Comparison of ENCODE assay signal across 25 cellular contexts in the genomic region with DNA sequence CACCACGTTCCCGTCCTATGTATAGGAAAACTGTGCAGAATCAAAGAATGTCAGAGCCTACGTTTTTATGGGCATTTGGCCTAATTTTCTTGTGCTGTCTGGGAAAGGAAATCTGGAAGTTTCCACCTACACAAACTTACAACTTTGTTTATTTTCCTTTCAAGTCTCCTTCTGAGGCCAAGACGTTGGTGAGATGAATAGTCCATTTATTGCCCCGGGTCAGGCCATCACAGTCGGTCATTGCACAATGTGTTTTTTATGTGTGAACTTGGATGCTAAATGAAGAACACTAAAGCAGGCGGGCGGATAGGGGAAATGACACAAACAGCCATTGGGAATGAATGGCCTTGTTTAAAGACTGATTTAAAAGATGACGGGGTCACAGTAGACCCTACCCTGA. TPM values are rescaled to one million over a fixed set of nuclear protein-coding genes. Genes with fewer than 3 reads are reported as not detected.
DNase-seq lines count a peak whose midpoint lies in the region; ATAC-seq, FAIRE-seq and TF ChIP-seq lines count a peak whose summit lies in the region.
"Had no signal": no experiment of that assay in that cellular context is flagged by ENCODE, and none has a peak within 500 bp of the region (broad histone marks: within the 10 kb centered on the region; RNA-seq: fewer than 3 reads in every experiment).

No MANE protein-coding gene starts in this region.

- no peaks in the 10 kb centered on the region for H3K4me1 ChIP-seq in endothelial cell of umbilical vein (ENCODE audit: control insufficient read depth, extremely low read depth, insufficient read depth, low read length)
- no peaks in the 10 kb centered on the region for H3K4me1 ChIP-seq in mesenchymal stem cell (ENCODE audit: control insufficient read depth, insufficient read depth, low read depth, low read length)
- H3K4me1 ChIP-seq in smooth muscle cell (ENCODE audit: low read depth): peaks cover 14% of the 10 kb centered on the region

- DNase-seq in M059J (ENCODE audit: low read depth) (peak; percentile 49), endothelial cell of umbilical vein (ENCODE audit: low read depth, low spot score) (peak; percentile 79), mesenchymal stem cell (peak; percentile 51), smooth muscle cell (lab: John Stamatoyannopoulos, UW; ENCODE audit: unreplicated experiment) (no peak), cerebellum (ENCODE audit: low spot score) (no peak), COLO668 (lab: John Stamatoyannopoulos, UW; ENCODE audit: unreplicated experiment) (no peak)
- DNase-seq: activated CD4-positive, alpha-beta memory T cell treated with anti-CD3 and anti-CD28 coated beads, Interleukin-2, amount 10 ng/mL, durations not matched to agents 7 days and 5 days; activated CD8-positive, alpha-beta memory T cell treated with anti-CD3 and anti-CD28 coated beads, Interleukin-2, amount 50 U/mL, for 48 hours; cortex of kidney; left ventricle myocardium inferior; naive thymus-derived CD4-positive, alpha-beta T cell; NCI-H1105 treated with DMSO at 0.1 percent for 48 hours; NCI-H2029; NCI-H226; NCI-H774; right cardiac atrium; stimulated activated CD4-positive, alpha-beta T cell treated with anti-CD3 and anti-CD28 coated beads, Interleukin-4, amount 100 ng/mL, for 24 hours had no signal

- ATAC-seq in HG02884 (IDR thresholded peaks at IDR 0.05; ENCODE audit: unreplicated experiment): no peak
- ATAC-seq: activated CD4-positive, CD25-positive, alpha-beta regulatory T cell treated with anti-CD3 and anti-CD28 coated beads, Interleukin-2, amount 50 U/mL, for 24 hours; activated T-helper 17 cell treated with anti-CD3 and anti-CD28 coated beads, Interleukin-2, amount 50 U/mL, for 72 hours; naive thymus-derived CD4-positive, alpha-beta T cell; stimulated activated effector memory CD8-positive, alpha-beta T cell treated with anti-CD3 and anti-CD28 coated beads, Interleukin-12 subunit alpha, Interleukin-12 subunit beta, amount 100 ng/mL, for 72 hours had no signal

- H2BK12ac ChIP-seq in mesenchymal stem cell (ENCODE audit: low read length in 2 of 2): no peak overlapping the region

- no TSS peak for BruUV-seq in endothelial cell of umbilical vein (replicated peaks; lab: Mats Ljungman, UMichigan)

- no peak for TF ChIP-seq CTCF in endothelial cell of umbilical vein (IDR thresholded peaks at IDR 0.05; ENCODE audit: extremely low read depth in 1 of 2, insufficient read depth in 1 of 2, low read depth in 1 of 2, low read length in 2 of 2)
- TF ChIP-seq CTCF in smooth muscle cell (IDR thresholded peaks at IDR 0.05; ENCODE audit: borderline replicate concordance, insufficient read depth, poor library complexity, severe bottlenecking): no peak

- H3K14ac ChIP-seq in mesenchymal stem cell (ENCODE audit: low read length in 2 of 2): no peak overlapping the region

- H4K8ac ChIP-seq in mesenchymal stem cell (ENCODE audit: low read length): no peak overlapping the region

- H3K36me3 ChIP-seq in endothelial cell of umbilical vein (ENCODE audit: control insufficient read depth in 2 of 2, extremely low read depth in 1 of 2, insufficient read depth in 2 of 2, low read length in 2 of 2) (no peaks in the 10 kb centered on the region), mesenchymal stem cell (ENCODE audit: control insufficient read depth in 1 of 2, insufficient read depth in 2 of 2, low read depth in 1 of 2, low read length in 2 of 2) (no peaks in the 10 kb centered on the region), smooth muscle cell (ENCODE audit: low read depth) (no peaks in the 10 kb centered on the region)
- H3K36me3 ChIP-seq: esophagus muscularis mucosa, left ventricle myocardium inferior had no signal

- H2AK5ac ChIP-seq in mesenchymal stem cell (ENCODE audit: low read length, severe bottlenecking): no peak overlapping the region

- intact Hi-C loops in endothelial cell of umbilical vein (cut with micrococcal nuclease): no loop called here

- no peaks in the 10 kb centered on the region for H3K9me3 ChIP-seq in endothelial cell of umbilical vein (replicated peaks; ENCODE audit: control insufficient read depth, insufficient read depth, low read length)
- H3K9me3 ChIP-seq in mesenchymal stem cell (ENCODE audit: control insufficient read depth, low read length): no peaks in the 10 kb centered on the region
- H3K9me3 ChIP-seq in smooth muscle cell (replicated peaks; ENCODE audit: low read depth): no peaks in the 10 kb centered on the region
- H3K9me3 ChIP-seq: esophagus muscularis mucosa, left ventricle myocardium inferior had no signal

- H2BK15ac ChIP-seq in mesenchymal stem cell (ENCODE audit: low read depth, poor library complexity, severe bottlenecking): no peak overlapping the region

- 31% methylated on average over 8 of the region's 9 CpGs for WGBS in mesenchymal stem cell
- WGBS in smooth muscle cell (ENCODE audit: low lambda C conversion rate): 31% methylated on average over 9 of the region's 9 CpGs

- POLR2A ChIA-PET in endothelial cell of umbilical vein (lab: Charles Lee): no interaction called here

- H4K20me1 ChIP-seq in endothelial cell of umbilical vein (replicated peaks; ENCODE audit: control insufficient read depth, extremely low read depth, insufficient read depth, low read length) (no peaks in the 10 kb centered on the region), smooth muscle cell (ENCODE audit: low read depth) (no peaks in the 10 kb centered on the region)

- no peaks in the 10 kb centered on the region for H3K79me1 ChIP-seq in mesenchymal stem cell (replicated peaks; ENCODE audit: low read length, poor library complexity, severe bottlenecking)

- H3K9me1 ChIP-seq in endothelial cell of umbilical vein (replicated peaks; ENCODE audit: control insufficient read depth, extremely low read depth, insufficient read depth, low read length): no peaks in the 10 kb centered on the region

- H3K27me3 ChIP-seq in endothelial cell of umbilical vein (ENCODE audit: control insufficient read depth in 2 of 2, insufficient read depth in 2 of 2, low read length in 2 of 2) (no peaks in the 10 kb centered on the region), mesenchymal stem cell (ENCODE audit: control insufficient read depth in 1 of 2, insufficient read depth in 1 of 2, low read length in 2 of 2) (no peaks in the 10 kb centered on the region), smooth muscle cell (ENCODE audit: low read depth) (no peaks in the 10 kb centered on the region)
- H3K27me3 ChIP-seq: esophagus muscularis mucosa had no signal

- H3K9ac ChIP-seq in endothelial cell of umbilical vein (replicated peaks; ENCODE audit: extremely low read depth, insufficient read depth, low read length) (no peak overlapping the region), mesenchymal stem cell (ENCODE audit: low read length) (no peak overlapping the region), smooth muscle cell (ENCODE audit: low read depth) (no peak overlapping the region)

- H2AFZ ChIP-seq in endothelial cell of umbilical vein (ENCODE audit: low read depth, low read length) (no peak overlapping the region), mesenchymal stem cell (ENCODE audit: low read depth, low read length) (no peak overlapping the region), smooth muscle cell (ENCODE audit: low read depth) (no peak overlapping the region)

- dilution Hi-C loops in endothelial cell of umbilical vein (cut with MboI; ENCODE audit: extremely low pct_ligation_motif_present, low sequenced_read_pairs): no loop called here

- H3K4me2 ChIP-seq in endothelial cell of umbilical vein (ENCODE audit: insufficient read depth, low read length) (no peak overlapping the region), mesenchymal stem cell (ENCODE audit: low read length, poor library complexity, severe bottlenecking) (no peak overlapping the region), smooth muscle cell (peak overlapping the region; percentile 41)

- no peak for TF ChIP-seq POLR2A in endothelial cell of umbilical vein (IDR thresholded peaks at IDR 0.05; ENCODE audit: low read depth, low read length)

- H3K23ac ChIP-seq in mesenchymal stem cell (ENCODE audit: low read length in 2 of 2): no peak overlapping the region

- H4K91ac ChIP-seq in mesenchymal stem cell (ENCODE audit: low read length): no peak overlapping the region

- no peak overlapping the region for H3K4ac ChIP-seq in mesenchymal stem cell (ENCODE audit: low read depth in 1 of 2, low read length in 2 of 2)

- H2BK5ac ChIP-seq in mesenchymal stem cell (ENCODE audit: low read depth, low read length, poor library complexity, severe bottlenecking): peak overlapping the region; percentile 73

- H2BK120ac ChIP-seq in mesenchymal stem cell (ENCODE audit: low read depth, low read length): no peak overlapping the region

- no peak for FAIRE-seq in endothelial cell of umbilical vein (lab: Jason Lieb, UNC)
- FAIRE-seq: D721Med, islet of Langerhans had no signal

- H3K27ac ChIP-seq in endothelial cell of umbilical vein (ENCODE audit: insufficient read depth, low read depth, low read length) (no peak overlapping the region), mesenchymal stem cell (ENCODE audit: low read length, poor library complexity, severe bottlenecking) (no peak overlapping the region), smooth muscle cell (ENCODE audit: low read depth) (peak overlapping the region; percentile 57)
- H3K27ac ChIP-seq: C4-2B, esophagus muscularis mucosa, left ventricle myocardium inferior had no signal

- H3K18ac ChIP-seq in mesenchymal stem cell (ENCODE audit: low read depth in 1 of 2, low read length in 2 of 2): no peak overlapping the region

- no peaks in the 10 kb centered on the region for H3K79me2 ChIP-seq in endothelial cell of umbilical vein (ENCODE audit: control insufficient read depth, insufficient read depth, low read length)
- no peaks in the 10 kb centered on the region for H3K79me2 ChIP-seq in smooth muscle cell (ENCODE audit: low read depth)

- no peaks in the 10 kb centered on the region for H3F3A ChIP-seq in smooth muscle cell (ENCODE audit: low read depth)

- CTCF ChIA-PET in endothelial cell of umbilical vein (lab: Charles Lee): interaction anchor here (1.0 to 13.4 kb wide), 4 partner anchors 37 to 489 kb away, joined by 3 to 1408 read pairs (median 376); a partner anchor contains a TSS

- H3K4me3 ChIP-seq in endothelial cell of umbilical vein (replicated peaks in 1 of 3; ENCODE audit: insufficient read depth in 1 of 3, low read depth in 1 of 3, low read length in 3 of 3): no peak overlapping the region
- no peak overlapping the region for H3K4me3 ChIP-seq in mesenchymal stem cell (ENCODE audit: insufficient read depth in 1 of 2, low read depth in 1 of 2, low read length in 2 of 2)
- no peak overlapping the region for H3K4me3 ChIP-seq in smooth muscle cell
- H3K4me3 ChIP-seq: esophagus muscularis mucosa, left ventricle myocardium inferior had no signal

RNA-seq across cellular contexts. Expression of a gene that starts 38.6 kb away (rescaled TPM):
- total RNA-seq in M059J (2014; rRNA removed; shearing (Covaris generic)): 0.44 and 0.91 TPM in 2 replicates
- total RNA-seq in endothelial cell of umbilical vein (0.97 and 1.8 TPM in 2 replicates), smooth muscle cell (8.9 and 11.1 TPM in 2 replicates), cerebellum (24.3 TPM)
- polyA plus RNA-seq in endothelial cell of umbilical vein (0.52 and 0.78 TPM in 2 replicates), smooth muscle cell (4.7 and 11.0 TPM in 2 replicates)
- polyA plus RNA-seq in endothelial cell of umbilical vein (2011; cell fraction: cytosol; rRNA removed): 0.18 and 0.28 TPM in 2 replicates
- polyA plus RNA-seq in endothelial cell of umbilical vein (2011; cell fraction: nucleus; rRNA removed): 0.08 and 0.18 TPM in 2 replicates
- polyA plus RNA-seq in endothelial cell of umbilical vein (2012): 0.21 and 0.35 TPM in 2 replicates
- polyA minus RNA-seq in endothelial cell of umbilical vein: 0.47 and 0.90 TPM in 2 replicates
- polyA minus RNA-seq in endothelial cell of umbilical vein (2011; cell fraction: cytosol; rRNA and poly(A)+ RNA removed): not detected
- polyA minus RNA-seq in endothelial cell of umbilical vein (2011; cell fraction: nucleus; rRNA and poly(A)+ RNA removed): 0.19 and 0.34 TPM in 2 replicates
- polyA plus RNA-seq in mesenchymal stem cell (2013, experiment 1 of 2): 6.3 TPM
- 6.2 TPM for polyA plus RNA-seq in mesenchymal stem cell (2013, experiment 2 of 2)
- total RNA-seq: activated T-helper 17 cell treated with anti-CD3 and anti-CD28 coated beads, Interleukin-2, amount 50 U/mL, for 72 hours had no signal
- polyA plus RNA-seq: naive thymus-derived CD4-positive, alpha-beta T cell had no signal

Comparison
In these comparisons a context has a peak if more than half of its experiments do, and no peak if none do; other contexts are left out.
1. DNase-seq: peak in M059J (single experiment), endothelial cell of umbilical vein (single experiment) and mesenchymal stem cell (single experiment); none in smooth muscle cell (single experiment), cerebellum (single experiment) and COLO668 (single experiment).